Comparison of ENCODE assay signal across 19 cellular contexts in the genomic region with DNA sequence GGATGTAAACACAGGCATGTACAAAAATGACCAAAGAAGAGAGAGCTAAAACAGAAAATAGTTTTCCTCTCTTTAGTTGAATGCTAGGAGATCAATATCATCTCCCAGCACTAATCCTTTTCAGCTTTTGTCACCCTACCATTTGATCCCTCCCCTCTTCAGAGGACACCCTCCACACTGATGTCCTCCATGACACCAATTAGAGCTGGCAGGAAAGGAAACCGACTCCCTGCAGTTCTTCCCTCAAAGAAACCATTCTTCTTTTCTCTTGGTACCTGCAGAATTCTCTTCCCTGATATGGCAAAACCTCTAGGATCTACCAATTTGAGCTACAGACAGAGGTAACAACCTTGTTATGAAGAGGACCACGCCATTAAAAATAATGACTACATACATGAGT.
"Had no signal": no experiment of that assay in that cellular context is flagged by ENCODE, and none has a peak within 500 bp of the region (broad histone marks: within the 10 kb centered on the region; RNA-seq: fewer than 3 reads in every experiment).

No MANE protein-coding gene starts in this region.

- H3K9me3 ChIP-seq: heart right ventricle, spleen, thoracic aorta had no signal

- H3K36me3 Mint-ChIP-seq: naive thymus-derived CD4-positive, alpha-beta T cell; stimulated activated memory B cell treated with anti-CD40 and anti-IgM and Interleukin-4, amounts not matched to agents 10 μg/mL and 1 μg/mL and 100 μg/mL, for 72 hours had no signal

- H3K4me3 ChIP-seq: heart right ventricle, spleen, thoracic aorta had no signal

- H3K27ac Mint-ChIP-seq: naive thymus-derived CD4-positive, alpha-beta T cell; nephron progenitor cell; stimulated activated memory B cell treated with anti-CD40 and anti-IgM and Interleukin-4, amounts not matched to agents 10 μg/mL and 1 μg/mL and 100 μg/mL, for 72 hours; stimulated activated naive CD8-positive, alpha-beta T cell treated with anti-CD3 and anti-CD28 coated beads, Interleukin-15, Interleukin-2, amounts not matched to agents 100 ng/mL and 50 ng/mL, for 24 hours had no signal

- H3K36me3 ChIP-seq: heart right ventricle, spleen, thoracic aorta had no signal

- FAIRE-seq: endometrium, frontal cortex, kidney had no signal

- H3K4me3 Mint-ChIP-seq: naive thymus-derived CD4-positive, alpha-beta T cell; nephron progenitor cell; stimulated activated memory B cell treated with anti-CD40 and anti-IgM and Interleukin-4, amounts not matched to agents 10 μg/mL and 1 μg/mL and 100 μg/mL, for 72 hours; stimulated activated naive CD8-positive, alpha-beta T cell treated with anti-CD3 and anti-CD28 coated beads, Interleukin-15, Interleukin-2, amounts not matched to agents 100 ng/mL and 50 ng/mL, for 24 hours had no signal

- H3K27ac ChIP-seq: thoracic aorta had no signal

- ATAC-seq: esophagus mucosa; heart right ventricle; left colon; naive thymus-derived CD4-positive, alpha-beta T cell; sciatic nerve; stimulated activated memory B cell treated with anti-CD40 and anti-IgM and Interleukin-4, amounts not matched to agents 10 μg/mL and 1 μg/mL and 100 μg/mL, for 72 hours had no signal

- H3K9me3 Mint-ChIP-seq: nephron progenitor cell; stimulated activated memory B cell treated with anti-CD40 and anti-IgM and Interleukin-4, amounts not matched to agents 10 μg/mL and 1 μg/mL and 100 μg/mL, for 72 hours had no signal

- DNase-seq: effector memory CD4-positive, alpha-beta T cell; heart right ventricle; hypothalamus; kidney; left colon; naive thymus-derived CD4-positive, alpha-beta T cell; nephron progenitor cell; posterior cingulate gyrus; spleen; stimulated activated CD4-positive, alpha-beta T cell treated with anti-CD3 and anti-CD28 coated beads, Interleukin-15, amount 100 ng/mL, for 24 hours; stimulated activated CD4-positive, alpha-beta T cell treated with anti-CD3 and anti-CD28 coated beads, Interleukin-1b, Interleukin-23, amount 100 ng/mL, for 48 hours; stimulated activated CD4-positive, alpha-beta T cell treated with anti-CD3 and anti-CD28 coated beads, Interleukin-4, amount 100 ng/mL, for 24 hours had no signal
